In the genomic region with DNA sequence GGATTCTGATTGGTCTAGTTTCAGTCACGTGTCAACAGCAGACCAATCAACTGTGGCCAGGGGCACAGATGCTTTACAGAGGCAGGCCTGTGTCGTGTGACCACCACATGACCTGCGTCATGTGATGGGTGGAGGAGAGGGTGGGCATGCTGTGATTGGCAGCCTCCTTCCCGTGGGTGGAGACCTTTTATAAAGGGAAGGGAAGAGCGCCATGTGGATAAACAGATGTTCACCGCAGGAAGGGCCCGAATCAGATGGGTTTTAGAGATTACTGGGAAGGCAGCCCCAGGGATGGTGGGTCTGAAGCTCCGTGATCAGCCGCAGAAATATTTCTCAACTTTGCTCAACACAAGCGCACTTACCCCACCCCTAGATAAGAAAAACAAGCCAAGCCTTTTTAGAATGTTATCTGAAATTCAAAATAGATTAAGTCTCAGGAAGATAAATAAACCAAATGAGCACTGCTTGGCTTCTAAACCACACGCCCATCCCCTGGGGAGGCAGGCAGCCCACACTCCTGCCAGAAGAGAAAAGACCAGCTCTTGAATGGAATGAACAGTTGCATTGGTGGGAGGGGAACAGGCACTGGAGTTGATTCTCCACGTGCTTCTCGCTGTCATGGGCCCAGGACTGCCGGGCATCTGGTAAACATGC, we compare ENCODE assay signal across 1 cellular context.
TF ChIP-seq lines count a peak whose summit lies in the region.

No MANE protein-coding gene starts in this region.

TF ChIP-seq in K562, 482 proteins besides CTCF, POLR2A, EP300 and RAD21 (continued from another document and continues in another):
- TF ChIP-seq, protein P1, sequence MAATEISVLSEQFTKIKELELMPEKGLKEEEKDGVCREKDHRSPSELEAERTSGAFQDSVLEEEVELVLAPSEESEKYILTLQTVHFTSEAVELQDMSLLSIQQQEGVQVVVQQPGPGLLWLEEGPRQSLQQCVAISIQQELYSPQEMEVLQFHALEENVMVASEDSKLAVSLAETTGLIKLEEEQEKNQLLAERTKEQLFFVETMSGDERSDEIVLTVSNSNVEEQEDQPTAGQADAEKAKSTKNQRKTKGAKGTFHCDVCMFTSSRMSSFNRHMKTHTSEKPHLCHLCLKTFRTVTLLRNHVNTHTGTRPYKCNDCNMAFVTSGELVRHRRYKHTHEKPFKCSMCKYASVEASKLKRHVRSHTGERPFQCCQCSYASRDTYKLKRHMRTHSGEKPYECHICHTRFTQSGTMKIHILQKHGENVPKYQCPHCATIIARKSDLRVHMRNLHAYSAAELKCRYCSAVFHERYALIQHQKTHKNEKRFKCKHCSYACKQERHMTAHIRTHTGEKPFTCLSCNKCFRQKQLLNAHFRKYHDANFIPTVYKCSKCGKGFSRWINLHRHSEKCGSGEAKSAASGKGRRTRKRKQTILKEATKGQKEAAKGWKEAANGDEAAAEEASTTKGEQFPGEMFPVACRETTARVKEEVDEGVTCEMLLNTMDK (IDR thresholded peaks at IDR 0.05; ENCODE audit: borderline replicate concordance, insufficient read depth, low read depth, low read length, poor library complexity, severe bottlenecking): no peak
- TF ChIP-seq, protein P2, sequence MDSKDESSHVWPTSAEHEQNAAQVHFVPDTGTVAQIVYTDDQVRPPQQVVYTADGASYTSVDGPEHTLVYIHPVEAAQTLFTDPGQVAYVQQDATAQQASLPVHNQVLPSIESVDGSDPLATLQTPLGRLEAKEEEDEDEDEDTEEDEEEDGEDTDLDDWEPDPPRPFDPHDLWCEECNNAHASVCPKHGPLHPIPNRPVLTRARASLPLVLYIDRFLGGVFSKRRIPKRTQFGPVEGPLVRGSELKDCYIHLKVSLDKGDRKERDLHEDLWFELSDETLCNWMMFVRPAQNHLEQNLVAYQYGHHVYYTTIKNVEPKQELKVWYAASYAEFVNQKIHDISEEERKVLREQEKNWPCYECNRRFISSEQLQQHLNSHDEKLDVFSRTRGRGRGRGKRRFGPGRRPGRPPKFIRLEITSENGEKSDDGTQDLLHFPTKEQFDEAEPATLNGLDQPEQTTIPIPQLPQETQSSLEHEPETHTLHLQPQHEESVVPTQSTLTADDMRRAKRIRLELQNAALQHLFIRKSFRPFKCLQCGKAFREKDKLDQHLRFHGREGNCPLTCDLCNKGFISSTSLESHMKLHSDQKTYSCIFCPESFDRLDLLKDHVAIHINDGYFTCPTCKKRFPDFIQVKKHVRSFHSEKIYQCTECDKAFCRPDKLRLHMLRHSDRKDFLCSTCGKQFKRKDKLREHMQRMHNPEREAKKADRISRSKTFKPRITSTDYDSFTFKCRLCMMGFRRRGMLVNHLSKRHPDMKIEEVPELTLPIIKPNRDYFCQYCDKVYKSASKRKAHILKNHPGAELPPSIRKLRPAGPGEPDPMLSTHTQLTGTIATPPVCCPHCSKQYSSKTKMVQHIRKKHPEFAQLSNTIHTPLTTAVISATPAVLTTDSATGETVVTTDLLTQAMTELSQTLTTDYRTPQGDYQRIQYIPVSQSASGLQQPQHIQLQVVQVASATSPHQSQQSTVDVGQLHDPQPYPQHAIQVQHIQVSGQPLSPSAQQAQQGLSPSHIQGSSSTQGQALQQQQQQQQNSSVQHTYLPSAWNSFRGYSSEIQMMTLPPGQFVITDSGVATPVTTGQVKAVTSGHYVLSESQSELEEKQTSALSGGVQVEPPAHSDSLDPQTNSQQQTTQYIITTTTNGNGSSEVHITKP (IDR thresholded peaks at IDR 0.05; ENCODE audit: partially characterized antibody): no peak
- TF ChIP-seq, protein P3, sequence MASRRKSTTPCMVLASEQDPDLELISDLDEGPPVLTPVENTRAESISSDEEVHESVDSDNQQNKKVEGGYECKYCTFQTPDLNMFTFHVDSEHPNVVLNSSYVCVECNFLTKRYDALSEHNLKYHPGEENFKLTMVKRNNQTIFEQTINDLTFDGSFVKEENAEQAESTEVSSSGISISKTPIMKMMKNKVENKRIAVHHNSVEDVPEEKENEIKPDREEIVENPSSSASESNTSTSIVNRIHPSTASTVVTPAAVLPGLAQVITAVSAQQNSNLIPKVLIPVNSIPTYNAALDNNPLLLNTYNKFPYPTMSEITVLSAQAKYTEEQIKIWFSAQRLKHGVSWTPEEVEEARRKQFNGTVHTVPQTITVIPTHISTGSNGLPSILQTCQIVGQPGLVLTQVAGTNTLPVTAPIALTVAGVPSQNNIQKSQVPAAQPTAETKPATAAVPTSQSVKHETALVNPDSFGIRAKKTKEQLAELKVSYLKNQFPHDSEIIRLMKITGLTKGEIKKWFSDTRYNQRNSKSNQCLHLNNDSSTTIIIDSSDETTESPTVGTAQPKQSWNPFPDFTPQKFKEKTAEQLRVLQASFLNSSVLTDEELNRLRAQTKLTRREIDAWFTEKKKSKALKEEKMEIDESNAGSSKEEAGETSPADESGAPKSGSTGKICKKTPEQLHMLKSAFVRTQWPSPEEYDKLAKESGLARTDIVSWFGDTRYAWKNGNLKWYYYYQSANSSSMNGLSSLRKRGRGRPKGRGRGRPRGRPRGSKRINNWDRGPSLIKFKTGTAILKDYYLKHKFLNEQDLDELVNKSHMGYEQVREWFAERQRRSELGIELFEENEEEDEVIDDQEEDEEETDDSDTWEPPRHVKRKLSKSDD (conservative IDR thresholded peaks at IDR 0.05; ENCODE audit: low read length): no peak
- TF ChIP-seq TARDBP (IDR thresholded peaks at IDR 0.05) (no peak), HDAC2 (IDR thresholded peaks at IDR 0.05) (peak; percentile 62; the same call in 1 of the 2 replicates), ZNF3 (CRISPR knock-in tag; IDR thresholded peaks at IDR 0.05) (no peak), MAFG (tag; conservative IDR thresholded peaks at IDR 0.05) (no peak), JUNB (CRISPR knock-in tag; conservative IDR thresholded peaks at IDR 0.05) (no peak), POLR2AphosphoS2 (IDR thresholded peaks at IDR 0.05; ENCODE audit: low read length) (no peak), BCOR (IDR thresholded peaks at IDR 0.05) (no peak), ZNF766 (CRISPR knock-in tag; conservative IDR thresholded peaks at IDR 0.05) (peak; percentile 91), TBL1XR1 (IDR thresholded peaks at IDR 0.05; ENCODE audit: low read length in 2 of 2) (peak in 1 of 2 experiments; percentile 22; a peak in 1 of 4 replicates), SUPT5H (IDR thresholded peaks at IDR 0.05) (no peak), ARNT (IDR thresholded peaks at IDR 0.05) (no peak), SREBF1 (IDR thresholded peaks at IDR 0.05; ENCODE audit: borderline replicate concordance, low read depth, low read length) (peak; percentile 73; the same call in 1 of the 2 replicates), ZBTB7A (IDR thresholded peaks at IDR 0.05; ENCODE audit: borderline replicate concordance, control insufficient read depth, low read depth, low read length) (no peak), TFAM (CRISPR knock-in tag; conservative IDR thresholded peaks at IDR 0.05) (no peak), ARID2 (IDR thresholded peaks at IDR 0.05) (no peak), ZBTB1 (CRISPR knock-in tag; IDR thresholded peaks at IDR 0.05; ENCODE audit: borderline replicate concordance, low read depth) (no peak; the same call in 1 of the 2 replicates), NUFIP1 (IDR thresholded peaks at IDR 0.05; ENCODE audit: partially characterized antibody) (no peak), ZNF436 (CRISPR knock-in tag; IDR thresholded peaks at IDR 0.05) (no peak), ZNF175 (CRISPR knock-in tag; IDR thresholded peaks at IDR 0.05; ENCODE audit: low read depth) (peak; percentile 81)
- TF ChIP-seq, protein P4, sequence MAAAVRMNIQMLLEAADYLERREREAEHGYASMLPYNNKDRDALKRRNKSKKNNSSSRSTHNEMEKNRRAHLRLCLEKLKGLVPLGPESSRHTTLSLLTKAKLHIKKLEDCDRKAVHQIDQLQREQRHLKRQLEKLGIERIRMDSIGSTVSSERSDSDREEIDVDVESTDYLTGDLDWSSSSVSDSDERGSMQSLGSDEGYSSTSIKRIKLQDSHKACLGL (CRISPR knock-in tag; IDR thresholded peaks at IDR 0.05; ENCODE audit: borderline replicate concordance, poor library complexity, severe bottlenecking): no peak
- TF ChIP-seq, protein P5, sequence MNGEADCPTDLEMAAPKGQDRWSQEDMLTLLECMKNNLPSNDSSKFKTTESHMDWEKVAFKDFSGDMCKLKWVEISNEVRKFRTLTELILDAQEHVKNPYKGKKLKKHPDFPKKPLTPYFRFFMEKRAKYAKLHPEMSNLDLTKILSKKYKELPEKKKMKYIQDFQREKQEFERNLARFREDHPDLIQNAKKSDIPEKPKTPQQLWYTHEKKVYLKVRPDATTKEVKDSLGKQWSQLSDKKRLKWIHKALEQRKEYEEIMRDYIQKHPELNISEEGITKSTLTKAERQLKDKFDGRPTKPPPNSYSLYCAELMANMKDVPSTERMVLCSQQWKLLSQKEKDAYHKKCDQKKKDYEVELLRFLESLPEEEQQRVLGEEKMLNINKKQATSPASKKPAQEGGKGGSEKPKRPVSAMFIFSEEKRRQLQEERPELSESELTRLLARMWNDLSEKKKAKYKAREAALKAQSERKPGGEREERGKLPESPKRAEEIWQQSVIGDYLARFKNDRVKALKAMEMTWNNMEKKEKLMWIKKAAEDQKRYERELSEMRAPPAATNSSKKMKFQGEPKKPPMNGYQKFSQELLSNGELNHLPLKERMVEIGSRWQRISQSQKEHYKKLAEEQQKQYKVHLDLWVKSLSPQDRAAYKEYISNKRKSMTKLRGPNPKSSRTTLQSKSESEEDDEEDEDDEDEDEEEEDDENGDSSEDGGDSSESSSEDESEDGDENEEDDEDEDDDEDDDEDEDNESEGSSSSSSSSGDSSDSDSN (IDR thresholded peaks at IDR 0.05; ENCODE audit: borderline replicate concordance in 1 of 2, low read depth in 2 of 2, low read length in 2 of 2): no peak
- TF ChIP-seq, protein P6, sequence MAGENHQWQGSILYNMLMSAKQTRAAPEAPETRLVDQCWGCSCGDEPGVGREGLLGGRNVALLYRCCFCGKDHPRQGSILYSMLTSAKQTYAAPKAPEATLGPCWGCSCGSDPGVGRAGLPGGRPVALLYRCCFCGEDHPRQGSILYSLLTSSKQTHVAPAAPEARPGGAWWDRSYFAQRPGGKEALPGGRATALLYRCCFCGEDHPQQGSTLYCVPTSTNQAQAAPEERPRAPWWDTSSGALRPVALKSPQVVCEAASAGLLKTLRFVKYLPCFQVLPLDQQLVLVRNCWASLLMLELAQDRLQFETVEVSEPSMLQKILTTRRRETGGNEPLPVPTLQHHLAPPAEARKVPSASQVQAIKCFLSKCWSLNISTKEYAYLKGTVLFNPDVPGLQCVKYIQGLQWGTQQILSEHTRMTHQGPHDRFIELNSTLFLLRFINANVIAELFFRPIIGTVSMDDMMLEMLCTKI (IDR thresholded peaks at IDR 0.05; ENCODE audit: partially characterized antibody): no peak
- TF ChIP-seq, protein P7, sequence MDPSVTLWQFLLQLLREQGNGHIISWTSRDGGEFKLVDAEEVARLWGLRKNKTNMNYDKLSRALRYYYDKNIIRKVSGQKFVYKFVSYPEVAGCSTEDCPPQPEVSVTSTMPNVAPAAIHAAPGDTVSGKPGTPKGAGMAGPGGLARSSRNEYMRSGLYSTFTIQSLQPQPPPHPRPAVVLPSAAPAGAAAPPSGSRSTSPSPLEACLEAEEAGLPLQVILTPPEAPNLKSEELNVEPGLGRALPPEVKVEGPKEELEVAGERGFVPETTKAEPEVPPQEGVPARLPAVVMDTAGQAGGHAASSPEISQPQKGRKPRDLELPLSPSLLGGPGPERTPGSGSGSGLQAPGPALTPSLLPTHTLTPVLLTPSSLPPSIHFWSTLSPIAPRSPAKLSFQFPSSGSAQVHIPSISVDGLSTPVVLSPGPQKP (CRISPR knock-in tag; IDR thresholded peaks at IDR 0.05): no peak
- TF ChIP-seq, protein P8, sequence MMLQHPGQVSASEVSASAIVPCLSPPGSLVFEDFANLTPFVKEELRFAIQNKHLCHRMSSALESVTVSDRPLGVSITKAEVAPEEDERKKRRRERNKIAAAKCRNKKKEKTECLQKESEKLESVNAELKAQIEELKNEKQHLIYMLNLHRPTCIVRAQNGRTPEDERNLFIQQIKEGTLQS (IDR thresholded peaks at IDR 0.05): peak; percentile 50; the same call in 1 of the 2 replicates
- TF ChIP-seq, protein P8 (CRISPR knock-in tag; conservative IDR thresholded peaks at IDR 0.05): no peak
- TF ChIP-seq, protein P9, sequence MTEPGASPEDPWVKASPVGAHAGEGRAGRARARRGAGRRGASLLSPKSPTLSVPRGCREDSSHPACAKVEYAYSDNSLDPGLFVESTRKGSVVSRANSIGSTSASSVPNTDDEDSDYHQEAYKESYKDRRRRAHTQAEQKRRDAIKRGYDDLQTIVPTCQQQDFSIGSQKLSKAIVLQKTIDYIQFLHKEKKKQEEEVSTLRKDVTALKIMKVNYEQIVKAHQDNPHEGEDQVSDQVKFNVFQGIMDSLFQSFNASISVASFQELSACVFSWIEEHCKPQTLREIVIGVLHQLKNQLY (CRISPR knock-in tag; conservative IDR thresholded peaks at IDR 0.05): no peak
- TF ChIP-seq, protein P10, sequence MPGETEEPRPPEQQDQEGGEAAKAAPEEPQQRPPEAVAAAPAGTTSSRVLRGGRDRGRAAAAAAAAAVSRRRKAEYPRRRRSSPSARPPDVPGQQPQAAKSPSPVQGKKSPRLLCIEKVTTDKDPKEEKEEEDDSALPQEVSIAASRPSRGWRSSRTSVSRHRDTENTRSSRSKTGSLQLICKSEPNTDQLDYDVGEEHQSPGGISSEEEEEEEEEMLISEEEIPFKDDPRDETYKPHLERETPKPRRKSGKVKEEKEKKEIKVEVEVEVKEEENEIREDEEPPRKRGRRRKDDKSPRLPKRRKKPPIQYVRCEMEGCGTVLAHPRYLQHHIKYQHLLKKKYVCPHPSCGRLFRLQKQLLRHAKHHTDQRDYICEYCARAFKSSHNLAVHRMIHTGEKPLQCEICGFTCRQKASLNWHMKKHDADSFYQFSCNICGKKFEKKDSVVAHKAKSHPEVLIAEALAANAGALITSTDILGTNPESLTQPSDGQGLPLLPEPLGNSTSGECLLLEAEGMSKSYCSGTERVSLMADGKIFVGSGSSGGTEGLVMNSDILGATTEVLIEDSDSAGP (CRISPR knock-in tag; IDR thresholded peaks at IDR 0.05): no peak
